In genomic region chr19:47110521-47111080, GRCh38 we compare ENCODE assay signal across 2 cellular contexts.
TF ChIP-seq lines count a peak whose summit lies in the region.

No MANE protein-coding gene starts in this region.

TF ChIP-seq in A549, 52 proteins besides CTCF, POLR2A, EP300 and RAD21:
- TF ChIP-seq CHD4 (IDR thresholded peaks at IDR 0.05; ENCODE audit: borderline replicate concordance): no peak
- no peak for TF ChIP-seq HEYL (CRISPR knock-in tag; IDR thresholded peaks at IDR 0.05)
- TF ChIP-seq NPAS2 (CRISPR knock-in tag; IDR thresholded peaks at IDR 0.05; ENCODE audit: borderline replicate concordance): no peak

TF ChIP-seq in H1, 55 proteins besides CTCF, POLR2A, EP300 and RAD21:
- TF ChIP-seq SP4 (IDR thresholded peaks at IDR 0.05; ENCODE audit: low read length) (no peak), RBBP5 (IDR thresholded peaks at IDR 0.05; ENCODE audit: borderline replicate concordance, low read depth, low read length) (0 out of 2 replicates have a peak, but pooled peaks have one; percentile 24), POLR2AphosphoS5 (IDR thresholded peaks at IDR 0.05; ENCODE audit: low read depth, low read length) (0 out of 2 replicates have a peak, but pooled peaks have one; percentile 69), PHF8 (conservative IDR thresholded peaks at IDR 0.05; ENCODE audit: low read depth, low read length) (peak; percentile 28; the same call in 1 of the 2 replicates), TAF1 (IDR thresholded peaks at IDR 0.05; ENCODE audit: low read depth, low read length) (0 out of 2 replicates have a peak, but pooled peaks have one; percentile 5), CHD1 (IDR thresholded peaks at IDR 0.05; ENCODE audit: low read depth, low read length) (no peak)
